ENCODE assay signal across 8 cellular contexts in the genomic region with DNA sequence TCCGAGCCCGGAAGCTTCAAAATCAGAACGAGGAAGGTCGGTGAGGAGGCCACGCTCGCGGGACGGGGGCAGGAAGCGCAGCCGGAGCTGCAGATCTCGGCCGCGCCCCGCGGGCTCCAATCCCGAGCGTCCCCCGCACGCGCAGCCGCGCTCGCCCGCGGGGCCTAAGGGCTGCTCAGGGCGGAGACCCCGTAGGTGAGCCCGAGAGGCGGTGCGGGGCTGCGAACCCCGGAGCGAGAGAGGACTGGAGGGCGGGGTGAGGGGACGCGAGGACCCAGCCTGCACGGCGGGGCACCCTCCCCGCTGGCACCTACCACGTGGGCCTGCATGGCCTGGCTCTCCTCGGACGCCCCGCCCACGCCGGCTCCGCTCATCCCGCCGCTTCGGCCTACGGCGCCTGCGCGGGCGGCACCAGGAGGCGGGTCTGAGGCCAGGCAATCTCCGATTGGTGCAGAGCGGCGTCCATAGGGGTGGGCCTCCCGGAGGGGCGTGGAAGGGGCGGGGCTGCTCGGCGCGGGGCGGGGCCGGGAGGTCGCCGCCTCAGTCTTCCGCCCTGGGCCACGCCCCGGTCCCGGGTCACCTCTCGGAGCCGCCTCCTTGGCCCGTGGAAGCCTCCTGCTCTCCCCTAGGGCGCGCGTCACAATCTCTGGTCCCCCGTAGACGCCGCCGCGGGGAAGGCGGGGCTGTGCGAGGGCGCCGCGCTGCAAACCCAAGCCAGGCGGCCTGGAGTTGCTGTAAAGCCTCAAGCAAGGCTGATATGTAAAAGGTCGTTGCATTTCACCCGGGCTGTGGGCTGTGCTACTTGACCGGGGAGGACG. TPM values are rescaled to one million over a fixed set of nuclear protein-coding genes. Genes with fewer than 3 reads are reported as not detected.
DNase-seq lines count a peak whose midpoint lies in the region; ATAC-seq and TF ChIP-seq lines count a peak whose summit lies in the region.

No MANE protein-coding gene starts in this region.

- peak overlapping the region; percentile 52 for H3K27ac ChIP-seq in AG04450 (ENCODE audit: low read depth, low read length)

- DNase-seq in AG04450 (ENCODE audit: low read depth, low spot score): peak; percentile 88
- DNase-seq in NCI-H226: peak; percentile 89
- peak; percentile 94 to 100 (median 96) for DNase-seq in activated CD4-positive, CD25-positive, alpha-beta regulatory T cell (lab: John Stamatoyannopoulos, UW)
- DNase-seq in central memory CD4-positive, alpha-beta T cell: peak; percentile 99
- DNase-seq in islet precursor cell: peak; percentile 100
- DNase-seq in stimulated activated CD4-positive, alpha-beta T cell treated with anti-CD3 and anti-CD28 coated beads, Interleukin-12 subunit alpha, Interleukin-12 subunit beta, amount 100 ng/mL, for 4 hours: peak; percentile 98

- POLR2A ChIA-PET in AG04450 (lab: Yijun Ruan, JAX): interaction anchor here (0.7 kb wide), 3 partner anchors 28 to 42 kb away, joined by 3 to 6 read pairs (median 5); a partner anchor contains a TSS

- ATAC-seq in GM18907 (IDR thresholded peaks at IDR 0.05; ENCODE audit: unreplicated experiment) (peak; percentile 90), HG03139 (IDR thresholded peaks at IDR 0.05; ENCODE audit: unreplicated experiment) (peak; percentile 85)

- H3K4me3 ChIP-seq in AG04450 (ENCODE audit: low read depth, low read length): peak overlapping the region; percentile 73

- H3K27me3 ChIP-seq in AG04450 (ENCODE audit: control insufficient read depth, insufficient read depth, low read length): no peaks in the 10 kb centered on the region

- CTCF ChIA-PET in AG04450 (lab: Charles Lee): no interaction called here

- no peak for TF ChIP-seq CTCF in AG04450 (IDR thresholded peaks at IDR 0.05; ENCODE audit: low read depth, low read length)

- peaks cover 6% of the 10 kb centered on the region for H3K9me3 ChIP-seq in AG04450 (ENCODE audit: control insufficient read depth, insufficient read depth, low read length)

RNA-seq across cellular contexts. Expression of a gene that starts 27.8 kb away (rescaled TPM):
- 10.9 and 17.2 TPM in 2 replicates for polyA plus RNA-seq in AG04450 (2011; rRNA removed)
- polyA minus RNA-seq in AG04450 (2011; rRNA and poly(A)+ RNA removed): 5.9 and 6.7 TPM in 2 replicates

Comparison
In these comparisons a context has a peak if more than half of its experiments do, and no peak if none do; other contexts are left out.
1. Peak in every context shown above with its lines: DNase-seq, ATAC-seq, H3K4me3 ChIP-seq and H3K27ac ChIP-seq.